Comparison of ENCODE assay signal across 13 cellular contexts in the genomic region with DNA sequence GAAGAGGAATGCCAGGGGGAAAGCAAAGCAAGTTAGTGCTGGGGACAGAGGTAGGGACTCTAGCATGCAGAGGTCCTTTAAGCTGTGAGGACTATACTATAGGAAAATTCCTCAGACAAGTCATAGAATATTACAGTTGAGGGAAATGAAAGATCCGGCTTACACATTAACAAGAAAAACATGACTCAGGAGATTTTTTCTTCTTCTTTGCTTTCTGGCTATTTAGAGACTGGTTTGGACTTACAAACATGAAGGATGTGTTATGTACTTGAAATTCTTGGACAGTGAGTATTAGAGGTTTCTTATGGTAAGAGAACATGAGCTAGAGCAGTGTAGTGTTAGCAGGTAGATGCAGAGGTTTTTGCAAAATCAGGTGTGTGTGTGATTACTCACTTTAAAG. TPM values are rescaled to one million over a fixed set of nuclear protein-coding genes. Genes with fewer than 3 reads are reported as not detected.
DNase-seq lines count a peak whose midpoint lies in the region; ATAC-seq, FAIRE-seq and TF ChIP-seq lines count a peak whose summit lies in the region.
"Had no signal": no experiment of that assay in that cellular context is flagged by ENCODE, and none has a peak within 500 bp of the region (broad histone marks: within the 10 kb centered on the region; RNA-seq: fewer than 3 reads in every experiment).

No MANE protein-coding gene starts in this region.

- no peaks in the 10 kb centered on the region for H3F3A ChIP-seq in PC-3 (ENCODE audit: low read length, unreplicated experiment)

- H3K4me3 ChIP-seq in PC-3 (ENCODE audit: low read length), result no peak overlapping the region
- no peak overlapping the region for H3K4me3 ChIP-seq in pancreas
- H3K4me3 ChIP-seq: cardiac muscle cell, spleen had no signal

- TF ChIP-seq CTCF in PC-3 (conservative IDR thresholded peaks at IDR 0.05; ENCODE audit: low read depth, low read length), result no peak
- TF ChIP-seq CTCF in pancreas (IDR thresholded peaks at IDR 0.05), result no peak

- no peak overlapping the region for H3K4me2 ChIP-seq in PC-3 (ENCODE audit: low read length)

- no peaks in the 10 kb centered on the region for H3K27me3 ChIP-seq in PC-3 (ENCODE audit: low read length)
- H3K27me3 ChIP-seq in pancreas, result no peaks in the 10 kb centered on the region
- H3K27me3 ChIP-seq: cardiac muscle cell, spleen had no signal

- CTCF ChIA-PET in PC-3 (lab: Charles Lee), result no interaction called here

- H3K27ac ChIP-seq in PC-3 (ENCODE audit: low read length) (no peak overlapping the region), pancreas (no peak overlapping the region)
- H3K27ac ChIP-seq: cardiac muscle cell had no signal

- H3K9me2 ChIP-seq in PC-3 (replicated peaks; ENCODE audit: low read length), result no peaks in the 10 kb centered on the region

- FAIRE-seq in GM19239 (lab: Jason Lieb, UNC), result peak; percentile 42
- no peak for FAIRE-seq in pancreas (lab: Jason Lieb, UNC)
- FAIRE-seq: GM12891 had no signal

- DNase-seq in GM19239 (ENCODE audit: insufficient read length, low spot score) (no peak), PC-3 (peak; percentile 59), fibroblast of gingiva (ENCODE audit: low read depth) (peak; percentile 37), pancreas (no peak), NCI-H1694 (lab: John Stamatoyannopoulos, UW) (no peak), putamen (ENCODE audit: low spot score) (no peak), T-helper 2 cell (no peak), GF-D8 (lab: John Stamatoyannopoulos, UW) (no peak)
- DNase-seq: Caco-2, NCI-H524 treated with DMSO at 0.1 percent for 48 hours, spleen had no signal

- 0 out of 2 replicates have a peak, but pooled peaks cover 4% of the 10 kb centered on the region for H3K9me3 ChIP-seq in PC-3 (ENCODE audit: low read length)
- H3K9me3 ChIP-seq in pancreas, result no peaks in the 10 kb centered on the region

- ATAC-seq in PC-3, result peak; percentile 69
- ATAC-seq in pancreas, result peak; percentile 66 to 81 (median 72)

- H3K36me3 ChIP-seq in PC-3 (ENCODE audit: low read depth, low read length) (peaks cover 22% of the 10 kb centered on the region), pancreas (no peaks in the 10 kb centered on the region)
- H3K36me3 ChIP-seq: cardiac muscle cell, spleen had no signal

- intact Hi-C loops in PC-3 (cut with micrococcal nuclease), result no loop called here
- intact Hi-C loops in pancreas (cut with DNase I), result no loop called here

- H3K79me2 ChIP-seq in PC-3 (ENCODE audit: low read length), result peaks cover 99% of the 10 kb centered on the region

- no peak overlapping the region for H2AFZ ChIP-seq in PC-3 (ENCODE audit: low read length)

- POLR2A ChIA-PET in PC-3 (lab: Charles Lee; ENCODE audit: unreplicated experiment), result interaction anchor here (0.6 kb wide), 1 partner anchor 87 kb away, joined by 3 read pairs; no protein-coding TSS in a partner anchor

- no peak overlapping the region for H3K9ac ChIP-seq in PC-3 (ENCODE audit: low read length)

- BruUV-seq in PC-3 (replicated peaks; lab: Mats Ljungman, UMichigan), result no TSS peak

- peaks cover 37% of the 10 kb centered on the region; the same call in 1 of the 2 replicates for H4K20me1 ChIP-seq in PC-3 (ENCODE audit: low read length)

- H3K4me1 ChIP-seq in PC-3 (ENCODE audit: insufficient read depth, low read length) (peaks cover 21% of the 10 kb centered on the region), pancreas (peaks cover 16 to 18% (median 18%) of the 10 kb centered on the region in 3 donors)

- WGBS in pancreas, 2 donors, result 15 to 19% methylated on average over 1 of the region's 1 CpG

RNA-seq across cellular contexts. Expression of a gene that starts 24.9 kb away (rescaled TPM):
- total RNA-seq in PC-3 (2014; rRNA removed), result 28.3 and 54.4 TPM in 2 replicates
- 10 to 100 TPM; 14.0 to 24.8 (median 16.2) TPM for total RNA-seq in pancreas
- 1 to 10 TPM; 4.3 to 8.1 TPM for polyA plus RNA-seq in pancreas

Comparison
In these comparisons a context has a peak if more than half of its experiments do, and no peak if none do; other contexts are left out.
1. DNase-seq: peak in PC-3 (single experiment) and fibroblast of gingiva (single experiment); none in GM19239 (single experiment), pancreas (0 of 6), NCI-H1694 (single experiment), putamen (single experiment), T-helper 2 cell (0 of 5) and GF-D8 (single experiment).